1 cellular context compared by ENCODE assay signal in genomic region chr7:100829150-100829716, GRCh38.
TF ChIP-seq lines count a peak whose summit lies in the region.

No MANE protein-coding gene starts in this region.

TF ChIP-seq in K562, 482 proteins besides CTCF, POLR2A, EP300 and RAD21 (continued from another document and continues in another):
- TF ChIP-seq ZNF518B (CRISPR knock-in tag; IDR thresholded peaks at IDR 0.05) (no peak), EGR1 (conservative IDR thresholded peaks at IDR 0.05) (peak; percentile 59), ZFP1 (CRISPR knock-in tag; IDR thresholded peaks at IDR 0.05) (no peak), CBX5 (IDR thresholded peaks at IDR 0.05; ENCODE audit: borderline replicate concordance, low read depth) (no peak), TEAD4 (IDR thresholded peaks at IDR 0.05; ENCODE audit: low read length) (peak; percentile 88), TEAD4 (CRISPR knock-in tag; IDR thresholded peaks at IDR 0.05; ENCODE audit: borderline replicate concordance) (no peak), TAF1 (IDR thresholded peaks at IDR 0.05; ENCODE audit: control insufficient read depth, extremely low read depth, insufficient read depth, low read length, severe bottlenecking) (peak; percentile 53), GATAD2B (IDR thresholded peaks at IDR 0.05; ENCODE audit: borderline replicate concordance) (peak; percentile 72), MCM5 (IDR thresholded peaks at IDR 0.05; ENCODE audit: low read depth) (no peak), ZNF586 (CRISPR knock-in tag; conservative IDR thresholded peaks at IDR 0.05) (no peak), ZNF79 (CRISPR knock-in tag; IDR thresholded peaks at IDR 0.05; ENCODE audit: low read depth) (no peak), ZNF57 (CRISPR knock-in tag; IDR thresholded peaks at IDR 0.05) (no peak), ZNF124 (CRISPR knock-in tag; IDR thresholded peaks at IDR 0.05) (no peak), MYNN (IDR thresholded peaks at IDR 0.05) (peak; percentile 95), MYNN (CRISPR knock-in tag; IDR thresholded peaks at IDR 0.05) (no peak), SMARCC2 (IDR thresholded peaks at IDR 0.05; ENCODE audit: low read depth) (peak; percentile 76; the same call in 1 of the 2 replicates), THRAP3 (IDR thresholded peaks at IDR 0.05; ENCODE audit: borderline replicate concordance) (no peak), THAP12 (CRISPR knock-in tag; IDR thresholded peaks at IDR 0.05) (no peak), MXI1 (IDR thresholded peaks at IDR 0.05; ENCODE audit: low read depth, low read length) (no peak), HIVEP1 (CRISPR knock-in tag; IDR thresholded peaks at IDR 0.05) (no peak), ETV6 (IDR thresholded peaks at IDR 0.05; ENCODE audit: borderline replicate concordance in 1 of 2, low read depth in 2 of 2, low read length in 1 of 2) (no peak), ETV6 (CRISPR knock-in tag; IDR thresholded peaks at IDR 0.05; ENCODE audit: borderline replicate concordance) (no peak), HMG20A (CRISPR knock-in tag; conservative IDR thresholded peaks at IDR 0.05) (no peak), LEF1 (IDR thresholded peaks at IDR 0.05) (peak; percentile 79), ZNF24 (IDR thresholded peaks at IDR 0.05) (no peak; the same call in 1 of the 2 replicates), IRF2 (CRISPR knock-in tag; IDR thresholded peaks at IDR 0.05) (no peak), ZKSCAN1 (IDR thresholded peaks at IDR 0.05; ENCODE audit: low read depth, low read length) (peak; percentile 22; the same call in 1 of the 2 replicates), THRA (IDR thresholded peaks at IDR 0.05) (no peak), VEZF1 (CRISPR knock-in tag; IDR thresholded peaks at IDR 0.05) (peak; percentile 88), NR2C1 (IDR thresholded peaks at IDR 0.05) (no peak; the same call in 1 of the 2 replicates), NR2C1 (tag; IDR thresholded peaks at IDR 0.05) (peak; percentile 19; the same call in 1 of the 2 replicates), SRSF7 (optimal IDR thresholded peaks at IDR 0.05; ENCODE audit: low read depth, low read length) (no peak), FOXA1 (IDR thresholded peaks at IDR 0.05; ENCODE audit: borderline replicate concordance) (no peak), RBM22 (IDR thresholded peaks at IDR 0.05; ENCODE audit: low read depth, low read length, poor library complexity, severe bottlenecking) (no peak), POLR2B (IDR thresholded peaks at IDR 0.05; ENCODE audit: low read depth, partially characterized antibody) (no peak), NR0B1 (IDR thresholded peaks at IDR 0.05; ENCODE audit: partially characterized antibody) (no peak), HMGN3 (IDR thresholded peaks at IDR 0.05; ENCODE audit: borderline replicate concordance, extremely low read depth, insufficient read length, low read depth, low read length) (peak; percentile 80), NFE2 (IDR thresholded peaks at IDR 0.05; ENCODE audit: low read depth) (no peak), RBFOX2 (IDR thresholded peaks at IDR 0.05; ENCODE audit: low read depth, low read length) (0 out of 2 replicates have a peak, but pooled peaks have one; percentile 10)
- TF ChIP-seq, protein P1, sequence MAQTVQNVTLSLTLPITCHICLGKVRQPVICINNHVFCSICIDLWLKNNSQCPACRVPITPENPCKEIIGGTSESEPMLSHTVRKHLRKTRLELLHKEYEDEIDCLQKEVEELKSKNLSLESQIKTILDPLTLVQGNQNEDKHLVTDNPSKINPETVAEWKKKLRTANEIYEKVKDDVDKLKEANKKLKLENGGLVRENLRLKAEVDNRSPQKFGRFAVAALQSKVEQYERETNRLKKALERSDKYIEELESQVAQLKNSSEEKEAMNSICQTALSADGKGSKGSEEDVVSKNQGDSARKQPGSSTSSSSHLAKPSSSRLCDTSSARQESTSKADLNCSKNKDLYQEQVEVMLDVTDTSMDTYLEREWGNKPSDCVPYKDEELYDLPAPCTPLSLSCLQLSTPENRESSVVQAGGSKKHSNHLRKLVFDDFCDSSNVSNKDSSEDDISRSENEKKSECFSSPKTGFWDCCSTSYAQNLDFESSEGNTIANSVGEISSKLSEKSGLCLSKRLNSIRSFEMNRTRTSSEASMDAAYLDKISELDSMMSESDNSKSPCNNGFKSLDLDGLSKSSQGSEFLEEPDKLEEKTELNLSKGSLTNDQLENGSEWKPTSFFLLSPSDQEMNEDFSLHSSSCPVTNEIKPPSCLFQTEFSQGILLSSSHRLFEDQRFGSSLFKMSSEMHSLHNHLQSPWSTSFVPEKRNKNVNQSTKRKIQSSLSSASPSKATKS (CRISPR knock-in tag; IDR thresholded peaks at IDR 0.05): no peak
- TF ChIP-seq, protein P2, sequence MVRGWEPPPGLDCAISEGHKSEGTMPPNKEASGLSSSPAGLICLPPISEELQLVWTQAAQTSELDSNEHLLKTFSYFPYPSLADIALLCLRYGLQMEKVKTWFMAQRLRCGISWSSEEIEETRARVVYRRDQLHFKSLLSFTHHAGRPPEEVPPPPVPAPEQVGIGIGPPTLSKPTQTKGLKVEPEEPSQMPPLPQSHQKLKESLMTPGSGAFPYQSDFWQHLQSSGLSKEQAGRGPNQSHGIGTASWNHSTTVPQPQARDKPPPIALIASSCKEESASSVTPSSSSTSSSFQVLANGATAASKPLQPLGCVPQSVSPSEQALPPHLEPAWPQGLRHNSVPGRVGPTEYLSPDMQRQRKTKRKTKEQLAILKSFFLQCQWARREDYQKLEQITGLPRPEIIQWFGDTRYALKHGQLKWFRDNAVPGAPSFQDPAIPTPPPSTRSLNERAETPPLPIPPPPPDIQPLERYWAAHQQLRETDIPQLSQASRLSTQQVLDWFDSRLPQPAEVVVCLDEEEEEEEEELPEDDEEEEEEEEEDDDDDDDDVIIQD (CRISPR knock-in tag; IDR thresholded peaks at IDR 0.05): no peak
- TF ChIP-seq, protein P3, sequence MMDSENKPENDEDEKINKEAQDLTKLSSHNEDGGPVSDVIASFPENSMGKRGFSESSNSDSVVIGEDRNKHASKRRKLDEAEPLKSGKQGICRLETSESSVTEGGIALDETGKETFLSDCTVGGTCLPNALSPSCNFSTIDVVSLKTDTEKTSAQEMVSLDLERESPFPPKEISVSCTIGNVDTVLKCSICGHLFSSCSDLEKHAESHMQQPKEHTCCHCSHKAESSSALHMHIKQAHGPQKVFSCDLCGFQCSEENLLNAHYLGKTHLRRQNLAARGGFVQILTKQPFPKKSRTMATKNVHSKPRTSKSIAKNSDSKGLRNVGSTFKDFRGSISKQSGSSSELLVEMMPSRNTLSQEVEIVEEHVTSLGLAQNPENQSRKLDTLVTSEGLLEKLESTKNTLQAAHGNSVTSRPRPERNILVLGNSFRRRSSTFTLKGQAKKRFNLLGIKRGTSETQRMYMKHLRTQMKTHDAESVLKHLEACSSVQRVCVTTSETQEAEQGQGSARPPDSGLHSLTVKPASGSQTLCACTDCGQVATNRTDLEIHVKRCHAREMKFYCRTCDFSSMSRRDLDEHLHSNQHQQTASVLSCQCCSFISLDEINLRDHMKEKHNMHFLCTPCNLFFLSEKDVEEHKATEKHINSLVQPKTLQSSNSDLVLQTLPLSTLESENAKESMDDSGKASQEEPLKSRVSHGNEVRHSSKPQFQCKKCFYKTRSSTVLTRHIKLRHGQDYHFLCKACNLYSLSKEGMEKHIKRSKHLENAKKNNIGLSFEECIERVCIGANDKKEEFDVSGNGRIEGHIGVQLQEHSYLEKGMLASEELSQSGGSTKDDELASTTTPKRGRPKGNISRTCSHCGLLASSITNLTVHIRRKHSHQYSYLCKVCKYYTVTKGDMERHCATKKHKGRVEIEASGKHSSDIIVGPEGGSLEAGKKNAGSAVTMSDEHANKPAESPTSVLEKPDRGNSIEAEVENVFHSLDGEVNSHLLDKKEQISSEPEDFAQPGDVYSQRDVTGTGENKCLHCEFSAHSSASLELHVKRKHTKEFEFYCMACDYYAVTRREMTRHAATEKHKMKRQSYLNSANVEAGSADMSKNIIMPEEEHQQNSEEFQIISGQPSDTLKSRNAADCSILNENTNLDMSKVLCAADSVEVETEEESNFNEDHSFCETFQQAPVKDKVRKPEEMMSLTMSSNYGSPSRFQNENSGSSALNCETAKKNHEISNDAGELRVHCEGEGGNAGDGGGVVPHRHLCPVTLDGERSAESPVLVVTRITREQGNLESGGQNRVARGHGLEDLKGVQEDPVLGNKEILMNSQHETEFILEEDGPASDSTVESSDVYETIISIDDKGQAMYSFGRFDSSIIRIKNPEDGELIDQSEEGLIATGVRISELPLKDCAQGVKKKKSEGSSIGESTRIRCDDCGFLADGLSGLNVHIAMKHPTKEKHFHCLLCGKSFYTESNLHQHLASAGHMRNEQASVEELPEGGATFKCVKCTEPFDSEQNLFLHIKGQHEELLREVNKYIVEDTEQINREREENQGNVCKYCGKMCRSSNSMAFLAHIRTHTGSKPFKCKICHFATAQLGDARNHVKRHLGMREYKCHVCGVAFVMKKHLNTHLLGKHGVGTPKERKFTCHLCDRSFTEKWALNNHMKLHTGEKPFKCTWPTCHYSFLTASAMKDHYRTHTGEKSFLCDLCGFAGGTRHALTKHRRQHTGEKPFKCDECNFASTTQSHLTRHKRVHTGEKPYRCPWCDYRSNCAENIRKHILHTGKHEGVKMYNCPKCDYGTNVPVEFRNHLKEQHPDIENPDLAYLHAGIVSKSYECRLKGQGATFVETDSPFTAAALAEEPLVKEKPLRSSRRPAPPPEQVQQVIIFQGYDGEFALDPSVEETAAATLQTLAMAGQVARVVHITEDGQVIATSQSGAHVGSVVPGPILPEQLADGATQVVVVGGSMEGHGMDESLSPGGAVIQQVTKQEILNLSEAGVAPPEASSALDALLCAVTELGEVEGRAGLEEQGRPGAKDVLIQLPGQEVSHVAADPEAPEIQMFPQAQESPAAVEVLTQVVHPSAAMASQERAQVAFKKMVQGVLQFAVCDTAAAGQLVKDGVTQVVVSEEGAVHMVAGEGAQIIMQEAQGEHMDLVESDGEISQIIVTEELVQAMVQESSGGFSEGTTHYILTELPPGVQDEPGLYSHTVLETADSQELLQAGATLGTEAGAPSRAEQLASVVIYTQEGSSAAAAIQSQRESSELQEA (IDR thresholded peaks at IDR 0.05; ENCODE audit: low read depth): no peak
